Comparison of ENCODE assay signal across 1 cellular context in the genomic region with DNA sequence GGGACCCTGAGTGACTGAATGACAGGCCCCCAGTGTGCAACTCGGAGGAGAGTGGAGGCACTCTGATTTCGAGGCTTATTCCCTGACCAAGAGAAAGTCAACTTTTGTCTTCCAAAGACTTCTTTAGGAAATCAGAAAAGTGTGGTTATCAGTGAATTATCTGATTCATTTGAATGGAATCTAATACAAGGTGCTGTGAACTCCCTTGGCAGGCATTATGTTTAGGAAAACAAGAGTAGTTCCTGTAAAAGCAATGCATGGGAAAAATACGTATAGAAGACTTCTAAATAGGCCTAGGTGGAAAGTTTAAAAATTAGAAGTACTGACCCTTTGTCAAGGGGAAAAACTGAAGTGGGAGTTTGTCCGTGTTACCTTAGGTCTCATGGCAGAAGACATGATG.
TF ChIP-seq lines count a peak whose summit lies in the region.

No MANE protein-coding gene starts in this region.

TF ChIP-seq in GM23338, 12 proteins besides CTCF, POLR2A, EP300 and RAD21 (continued from another document):
- no peak for TF ChIP-seq ZNF462 (CRISPR knock-in tag; IDR thresholded peaks at IDR 0.05)
- TF ChIP-seq REST (IDR thresholded peaks at IDR 0.05; ENCODE audit: unreplicated experiment) = no peak
